In the genomic region with DNA sequence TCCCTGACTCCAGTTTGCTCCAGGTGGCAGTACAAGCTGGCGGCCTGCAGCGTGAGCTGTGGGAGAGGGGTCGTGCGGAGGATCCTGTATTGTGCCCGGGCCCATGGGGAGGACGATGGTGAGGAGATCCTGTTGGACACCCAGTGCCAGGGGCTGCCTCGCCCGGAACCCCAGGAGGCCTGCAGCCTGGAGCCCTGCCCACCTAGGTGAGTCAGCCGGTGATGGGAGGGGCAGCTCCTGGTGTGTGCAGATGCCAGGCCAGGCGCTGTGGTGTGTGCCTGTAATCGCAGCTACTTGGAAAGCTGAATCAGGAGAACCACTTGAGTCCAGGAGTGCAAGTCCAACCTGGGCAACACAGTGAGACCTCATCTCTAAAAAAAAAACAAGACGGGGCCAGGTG, we compare ENCODE assay signal across 11 cellular contexts. TPM values are rescaled to one million over a fixed set of nuclear protein-coding genes. Genes with fewer than 3 reads are reported as not detected.
A peak's percentile ranks its signal among the peaks of the same experiment; 100 is the strongest.
DNase-seq lines count a peak whose midpoint lies in the region; ATAC-seq and TF ChIP-seq lines count a peak whose summit lies in the region.
"Had no signal": no experiment of that assay in that cellular context is flagged by ENCODE, and none has a peak within 500 bp of the region (broad histone marks: within the 10 kb centered on the region; RNA-seq: fewer than 3 reads in every experiment).

No MANE protein-coding gene starts in this region.

- H3K4me3 ChIP-seq in HEK293 (ENCODE audit: low read depth, low read length) = no peak overlapping the region
- no peak overlapping the region for H3K4me3 ChIP-seq in RWPE2 (ENCODE audit: severe bottlenecking)
- H3K4me3 ChIP-seq: esophagus squamous epithelium had no signal

- POLR2A ChIA-PET in HEK293 (lab: Yijun Ruan, JAX) = interaction anchor here (0.7 to 1.4 kb wide), 2 partner anchors 9 to 54 kb away, joined by 3 to 12 read pairs; a partner anchor contains a TSS

- intact Hi-C loops in left colon (cut with DNase I, micrococcal nuclease) (no loop called here), sciatic nerve (cut with DNase I) (no loop called here)

- CTCF ChIA-PET in HEK293 (lab: Yijun Ruan, JAX) = interaction anchor here (0.7 to 1.5 kb wide), 2 partner anchors 8 to 51 kb away, joined by 3 to 7 read pairs; no protein-coding TSS in a partner anchor

- no peaks in the 10 kb centered on the region for H3K36me3 ChIP-seq in HEK293 (ENCODE audit: control insufficient read depth in 2 of 2, insufficient read depth in 1 of 2, low read length in 2 of 2)
- no peaks in the 10 kb centered on the region for H3K36me3 ChIP-seq in RWPE2 (ENCODE audit: low read depth)
- H3K36me3 ChIP-seq: esophagus squamous epithelium had no signal

- ATAC-seq in RWPE2 (ENCODE audit: low read depth) = peak; percentile 98
- peak; percentile 96 for ATAC-seq in left colon
- no peak for ATAC-seq in HG02938 (IDR thresholded peaks at IDR 0.05; ENCODE audit: unreplicated experiment)
- no peak for ATAC-seq in sciatic nerve
- ATAC-seq: stimulated activated effector memory CD8-positive, alpha-beta T cell treated with anti-CD3 and anti-CD28 coated beads, Interleukin-12 subunit alpha, Interleukin-12 subunit beta, amount 100 ng/mL, for 72 hours had no signal

- H3K27me3 ChIP-seq in RWPE2 (ENCODE audit: insufficient read depth, poor library complexity, severe bottlenecking) = no peaks in the 10 kb centered on the region

- TF ChIP-seq CTCF in HEK293 (tag by site-specific recombination; IDR thresholded peaks at IDR 0.05) = no peak
- no peak for TF ChIP-seq CTCF in RWPE2 (IDR thresholded peaks at IDR 0.05; ENCODE audit: poor library complexity, severe bottlenecking)

- H3K4me1 ChIP-seq in HEK293 (ENCODE audit: control insufficient read depth, insufficient read depth, low read length) (no peaks in the 10 kb centered on the region), RWPE2 (ENCODE audit: insufficient read depth, poor library complexity, severe bottlenecking) (no peaks in the 10 kb centered on the region)

- H3K27ac ChIP-seq in HEK293 (ENCODE audit: extremely low read depth, low read depth, low read length) (no peak overlapping the region), RWPE2 (ENCODE audit: poor library complexity, severe bottlenecking) (no peak overlapping the region)
- H3K27ac ChIP-seq: esophagus squamous epithelium had no signal

- H3K9me3 ChIP-seq in HEK293 (ENCODE audit: control insufficient read depth, insufficient read depth, low read depth, low read length) = no peaks in the 10 kb centered on the region
- H3K9me3 ChIP-seq in RWPE2 (ENCODE audit: severe bottlenecking) = no peaks in the 10 kb centered on the region
- H3K9me3 ChIP-seq: esophagus squamous epithelium had no signal

- peak; percentile 82 for DNase-seq in A172 (ENCODE audit: low spot score)
- peak; percentile 89 for DNase-seq in RWPE2 (ENCODE audit: low spot score)
- DNase-seq in left colon = peak; percentile 58
- no peak for DNase-seq in sciatic nerve (ENCODE audit: low spot score)
- no peak for DNase-seq in NCI-H1694 treated with DMSO at 0.1 percent for 48 hours (lab: John Stamatoyannopoulos, UW)
- no peak for DNase-seq in dermis blood vessel endothelial cell
- DNase-seq: esophagus squamous epithelium, GF-D8 had no signal

TF ChIP-seq in HEK293, 187 proteins besides CTCF, POLR2A, EP300 and RAD21:
- TF ChIP-seq ZNF426 (tag by site-specific recombination; IDR thresholded peaks at IDR 0.05) = no peak
- TF ChIP-seq, protein P1, sequence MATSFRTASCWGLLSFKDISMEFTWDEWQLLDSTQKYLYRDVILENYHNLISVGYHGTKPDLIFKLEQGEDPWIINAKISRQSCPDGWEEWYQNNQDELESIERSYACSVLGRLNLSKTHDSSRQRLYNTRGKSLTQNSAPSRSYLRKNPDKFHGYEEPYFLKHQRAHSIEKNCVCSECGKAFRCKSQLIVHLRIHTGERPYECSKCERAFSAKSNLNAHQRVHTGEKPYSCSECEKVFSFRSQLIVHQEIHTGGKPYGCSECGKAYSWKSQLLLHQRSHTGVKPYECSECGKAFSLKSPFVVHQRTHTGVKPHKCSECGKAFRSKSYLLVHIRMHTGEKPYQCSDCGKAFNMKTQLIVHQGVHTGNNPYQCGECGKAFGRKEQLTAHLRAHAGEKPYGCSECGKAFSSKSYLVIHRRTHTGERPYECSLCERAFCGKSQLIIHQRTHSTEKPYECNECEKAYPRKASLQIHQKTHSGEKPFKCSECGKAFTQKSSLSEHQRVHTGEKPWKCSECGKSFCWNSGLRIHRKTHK (tag by site-specific recombination; IDR thresholded peaks at IDR 0.05) = no peak
- TF ChIP-seq, protein P2, sequence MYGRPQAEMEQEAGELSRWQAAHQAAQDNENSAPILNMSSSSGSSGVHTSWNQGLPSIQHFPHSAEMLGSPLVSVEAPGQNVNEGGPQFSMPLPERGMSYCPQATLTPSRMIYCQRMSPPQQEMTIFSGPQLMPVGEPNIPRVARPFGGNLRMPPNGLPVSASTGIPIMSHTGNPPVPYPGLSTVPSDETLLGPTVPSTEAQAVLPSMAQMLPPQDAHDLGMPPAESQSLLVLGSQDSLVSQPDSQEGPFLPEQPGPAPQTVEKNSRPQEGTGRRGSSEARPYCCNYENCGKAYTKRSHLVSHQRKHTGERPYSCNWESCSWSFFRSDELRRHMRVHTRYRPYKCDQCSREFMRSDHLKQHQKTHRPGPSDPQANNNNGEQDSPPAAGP (tag by site-specific recombination; IDR thresholded peaks at IDR 0.05) = 0 out of 2 replicates have a peak, but pooled peaks have one; percentile 18
- TF ChIP-seq KLF1 (tag by site-specific recombination; IDR thresholded peaks at IDR 0.05) = 0 out of 2 replicates have a peak, but pooled peaks have one; percentile 14
- no peak for TF ChIP-seq ZBTB17 (tag by site-specific recombination; IDR thresholded peaks at IDR 0.05)
- peak; percentile 20; the same call in 1 of the 2 replicates for TF ChIP-seq GLIS1 (tag by site-specific recombination; IDR thresholded peaks at IDR 0.05)

RNA-seq across cellular contexts. Expression of a gene that starts 10.0 kb away (rescaled TPM):
- 8.8 and 10.8 TPM in 2 replicates for total RNA-seq in A172 (2014; rRNA removed; shearing (Covaris generic))
- total RNA-seq in left colon (10 to 100 TPM; 66.1 to 75.4 TPM), sciatic nerve (10.1 TPM), dermis blood vessel endothelial cell (12.8 and 21.4 TPM in 2 replicates)

RNA-seq across cellular contexts. Expression of a gene that starts 27.6 kb away (rescaled TPM):
- total RNA-seq in A172 (2014; rRNA removed; shearing (Covaris generic)) = 0.43 and 1.6 TPM in 2 replicates
- 1 to 10 TPM; 3.0 to 4.4 TPM for total RNA-seq in left colon
- total RNA-seq in sciatic nerve = 4.6 TPM
- total RNA-seq in dermis blood vessel endothelial cell = 0.84 and 1.0 TPM in 2 replicates

RNA-seq across cellular contexts. Expression of a gene that starts 29.1 kb away (rescaled TPM):
- total RNA-seq in A172 (2014; rRNA removed; shearing (Covaris generic)) = 30.8 and 42.1 TPM in 2 replicates
- total RNA-seq in left colon (1 to 10 TPM; 1.6 to 2.9 TPM), sciatic nerve (3.3 TPM), dermis blood vessel endothelial cell (32.0 and 42.1 TPM in 2 replicates)

RNA-seq across cellular contexts. Expression of a gene that starts 31.9 kb away (rescaled TPM):
- 24.8 and 28.3 TPM in 2 replicates for total RNA-seq in A172 (2014; rRNA removed; shearing (Covaris generic))
- total RNA-seq in left colon (10 to 100 TPM; 18.4 to 22.5 TPM), sciatic nerve (23.8 TPM), dermis blood vessel endothelial cell (16.2 and 26.9 TPM in 2 replicates)

Comparison
In these comparisons a context has a peak if more than half of its experiments do, and no peak if none do; other contexts are left out.
1. DNase-seq: peak in A172 (single experiment), RWPE2 (single experiment) and left colon (2 of 2); none in sciatic nerve (single experiment), NCI-H1694 treated with DMSO at 0.1 percent for 48 hours (single experiment) and dermis blood vessel endothelial cell (single experiment).
2. ATAC-seq: peak in RWPE2 (single experiment) and left colon (single experiment); none in HG02938 (single experiment) and sciatic nerve (single experiment).